Comparison of ENCODE assay signal across 27 cellular contexts in genomic region chr5:2253063-2253653, GRCh38.
"Had no signal": no experiment of that assay in that cellular context is flagged by ENCODE, and none has a peak within 500 bp of the region (broad histone marks: within the 10 kb centered on the region; RNA-seq: fewer than 3 reads in every experiment).

No MANE protein-coding gene starts in this region.

- DNase-seq: activated CD4-positive, alpha-beta memory T cell treated with anti-CD3 and anti-CD28 coated beads, Interleukin-2, amount 10 ng/mL, durations not matched to agents 7 days and 5 days; activated CD4-positive, alpha-beta T cell treated with anti-CD3 and anti-CD28 coated beads for 36 hours; activated CD4-positive, alpha-beta T cell treated with anti-CD3 and anti-CD28 coated beads, Interleukin-2, amount 10 ng/mL, durations not matched to agents 24 days and 14 days; activated CD4-positive, alpha-beta T cell treated with anti-CD3 and anti-CD28 coated beads, Interleukin-2, amount 50 U/mL, for 4 hours; activated CD4-positive, CD25-positive, alpha-beta regulatory T cell; activated CD4-positive, CD25-positive, alpha-beta regulatory T cell treated with anti-CD3 and anti-CD28 coated beads, Interleukin-2, amount 50 U/mL, for 72 hours; activated CD8-positive, alpha-beta memory T cell treated with anti-CD3 and anti-CD28 coated beads, Interleukin-2, amount 50 U/mL, for 48 hours; activated effector memory CD4-positive, alpha-beta T cell treated with Interleukin-2 at 50 U/mL for 16 hours; activated gamma-delta T cell treated with Interleukin-2 at 50 U/mL for 16 hours; activated naive CD4-positive, alpha-beta T cell treated with anti-CD3 and anti-CD28 coated beads, Interleukin-2, amount 50 U/mL, for 16 hours; activated naive CD4-positive, alpha-beta T cell treated with Interleukin-2 at 50 U/mL for 16 hours; activated T-cell treated with anti-CD3 and anti-CD28 coated beads for 4 hours; activated T-cell treated with anti-CD3 and anti-CD28 coated beads, Interleukin-2, amount 50 U/mL, for 4 hours; amniotic stem cell; anterior cingulate cortex; brain microvascular endothelial cell; dorsolateral prefrontal cortex; effector memory CD4-positive, alpha-beta T cell; endodermal cell; foreskin keratinocyte; gastrocnemius medialis; T-helper 2 cell had no signal

- H3K4me3 Mint-ChIP-seq: activated CD4-positive, alpha-beta memory T cell treated with anti-CD3 and anti-CD28 coated beads, Interleukin-2, amount 10 ng/mL, durations not matched to agents 7 days and 5 days; activated CD4-positive, alpha-beta T cell treated with anti-CD3 and anti-CD28 coated beads for 36 hours; activated CD4-positive, alpha-beta T cell treated with anti-CD3 and anti-CD28 coated beads, Interleukin-2, amount 10 ng/mL, durations not matched to agents 24 days and 14 days; activated naive CD8-positive, alpha-beta T cell; activated T-cell treated with anti-CD3 and anti-CD28 coated beads, Interleukin-2, amount 50 U/mL, for 4 hours; activated T-helper 17 cell treated with anti-CD3 and anti-CD28 coated beads, Interleukin-2, amount 50 U/mL, for 72 hours; central memory CD8-positive, alpha-beta T cell; dendritic cell treated with granulocyte-macrophage colony-stimulating factor and Interleukin-4, amounts not matched to agents 40 ng/mL and 50 ng/mL, for 4 days; endodermal cell had no signal

- H3K27me3 Mint-ChIP-seq: activated CD4-positive, alpha-beta memory T cell treated with anti-CD3 and anti-CD28 coated beads, Interleukin-2, amount 10 ng/mL, durations not matched to agents 7 days and 5 days; activated CD4-positive, alpha-beta T cell treated with anti-CD3 and anti-CD28 coated beads, Interleukin-2, amount 10 ng/mL, durations not matched to agents 24 days and 14 days; central memory CD8-positive, alpha-beta T cell; dendritic cell treated with granulocyte-macrophage colony-stimulating factor and Interleukin-4, amounts not matched to agents 40 ng/mL and 50 ng/mL, for 4 days had no signal

- H3K36me3 Mint-ChIP-seq: activated naive CD8-positive, alpha-beta T cell had no signal

- H3K9me3 Mint-ChIP-seq: activated CD4-positive, alpha-beta T cell treated with anti-CD3 and anti-CD28 coated beads, Interleukin-2, amount 10 ng/mL, durations not matched to agents 24 days and 14 days; activated T-cell treated with anti-CD3 and anti-CD28 coated beads, Interleukin-2, amount 50 U/mL, for 4 hours; activated T-helper 17 cell treated with anti-CD3 and anti-CD28 coated beads, Interleukin-2, amount 50 U/mL, for 72 hours; central memory CD8-positive, alpha-beta T cell; dendritic cell treated with granulocyte-macrophage colony-stimulating factor and Interleukin-4, amounts not matched to agents 40 ng/mL and 50 ng/mL, for 4 days; endodermal cell had no signal

- H3K36me3 ChIP-seq: brain microvascular endothelial cell, gastrocnemius medialis had no signal

- H3K27ac Mint-ChIP-seq: activated CD4-positive, alpha-beta memory T cell treated with anti-CD3 and anti-CD28 coated beads, Interleukin-2, amount 10 ng/mL, durations not matched to agents 7 days and 5 days; activated CD4-positive, alpha-beta T cell treated with anti-CD3 and anti-CD28 coated beads for 36 hours; activated CD4-positive, alpha-beta T cell treated with anti-CD3 and anti-CD28 coated beads, Interleukin-2, amount 10 ng/mL, durations not matched to agents 24 days and 14 days; activated naive CD8-positive, alpha-beta T cell; activated T-helper 17 cell treated with anti-CD3 and anti-CD28 coated beads, Interleukin-2, amount 50 U/mL, for 72 hours; dendritic cell treated with granulocyte-macrophage colony-stimulating factor and Interleukin-4, amounts not matched to agents 40 ng/mL and 50 ng/mL, for 4 days; endodermal cell had no signal

- H3K27ac ChIP-seq: brain microvascular endothelial cell, coronary artery, dorsolateral prefrontal cortex, foreskin keratinocyte, gastrocnemius medialis had no signal

- H3K9me3 ChIP-seq: gastrocnemius medialis had no signal

- H3K4me3 ChIP-seq: coronary artery, dorsolateral prefrontal cortex, gastrocnemius medialis had no signal

- H3K4me1 Mint-ChIP-seq: activated CD4-positive, alpha-beta memory T cell treated with anti-CD3 and anti-CD28 coated beads, Interleukin-2, amount 10 ng/mL, durations not matched to agents 7 days and 5 days; activated CD4-positive, alpha-beta T cell treated with anti-CD3 and anti-CD28 coated beads for 36 hours; activated CD4-positive, alpha-beta T cell treated with anti-CD3 and anti-CD28 coated beads, Interleukin-2, amount 10 ng/mL, durations not matched to agents 24 days and 14 days; activated T-helper 17 cell treated with anti-CD3 and anti-CD28 coated beads, Interleukin-2, amount 50 U/mL, for 72 hours; central memory CD8-positive, alpha-beta T cell; endodermal cell had no signal

- H3K4me1 ChIP-seq: foreskin keratinocyte, gastrocnemius medialis had no signal

- H3K27me3 ChIP-seq: brain microvascular endothelial cell, foreskin keratinocyte, gastrocnemius medialis had no signal
